In genomic region chr9:93952784-93953491, GRCh38 we compare ENCODE assay signal across 8 cellular contexts. TPM values are rescaled to one million over a fixed set of nuclear protein-coding genes. Genes with fewer than 3 reads are reported as not detected.
DNase-seq lines count a peak whose midpoint lies in the region; ATAC-seq and TF ChIP-seq lines count a peak whose summit lies in the region.

No MANE protein-coding gene starts in this region.

- H3K27ac Mint-ChIP-seq in activated T-helper 2 cell treated with anti-CD3 and anti-CD28 coated beads, Interferon-gamma antibody, Interleukin-2, Interleukin-4, amounts not matched to agents 10 μg/mL and 5 μg/mL and 100 μg/mL, durations not matched to agents 14 hours and 24 hours and 36 hours, result peak overlapping the region; percentile 20
- no peak overlapping the region for H3K27ac Mint-ChIP-seq in type B pancreatic cell

- H4K5ac ChIP-seq in mesendoderm (ENCODE audit: low read length), result no peak overlapping the region

- ATAC-seq in GM18517 (IDR thresholded peaks at IDR 0.05; ENCODE audit: unreplicated experiment) (no peak), HG03439 (IDR thresholded peaks at IDR 0.05; ENCODE audit: unreplicated experiment) (no peak), GM21381 (IDR thresholded peaks at IDR 0.05; ENCODE audit: unreplicated experiment) (no peak)

- WGBS in mesendoderm (ENCODE audit: extremely low coverage, insufficient coverage, low lambda C conversion rate), result no CpG with 5 or more reads among the region's 54 CpGs

- no peak overlapping the region for H3K27ac ChIP-seq in mesendoderm (ENCODE audit: low read depth, low read length)

- H3K4me1 Mint-ChIP-seq in activated T-helper 2 cell treated with anti-CD3 and anti-CD28 coated beads, Interferon-gamma antibody, Interleukin-2, Interleukin-4, amounts not matched to agents 10 μg/mL and 5 μg/mL and 100 μg/mL, durations not matched to agents 14 hours and 24 hours and 36 hours (ENCODE audit: low read depth), result peaks cover 26% of the 10 kb centered on the region
- H3K4me1 Mint-ChIP-seq in type B pancreatic cell (ENCODE audit: unreplicated experiment), result peaks cover 24% of the 10 kb centered on the region

- no peak overlapping the region for H2AK5ac ChIP-seq in mesendoderm (ENCODE audit: low read length)

- H3K4me3 Mint-ChIP-seq in activated T-helper 2 cell treated with anti-CD3 and anti-CD28 coated beads, Interferon-gamma antibody, Interleukin-2, Interleukin-4, amounts not matched to agents 10 μg/mL and 5 μg/mL and 100 μg/mL, durations not matched to agents 14 hours and 24 hours and 36 hours (ENCODE audit: low read depth), result no peak overlapping the region
- peak overlapping the region; percentile 85 for H3K4me3 Mint-ChIP-seq in type B pancreatic cell

- peak; percentile 50 for TF ChIP-seq CTCF in type B pancreatic cell (conservative IDR thresholded peaks at IDR 0.05)

- H3K27me3 Mint-ChIP-seq in activated T-helper 2 cell treated with anti-CD3 and anti-CD28 coated beads, Interferon-gamma antibody, Interleukin-2, Interleukin-4, amounts not matched to agents 10 μg/mL and 5 μg/mL and 100 μg/mL, durations not matched to agents 14 hours and 24 hours and 36 hours (ENCODE audit: low read depth), result peaks cover 69% of the 10 kb centered on the region
- H3K27me3 Mint-ChIP-seq in type B pancreatic cell, result peaks cover 85% of the 10 kb centered on the region

- no peak overlapping the region for H3K4me2 ChIP-seq in mesendoderm (ENCODE audit: low read length)

- peaks cover 10% of the 10 kb centered on the region for H3K36me3 Mint-ChIP-seq in activated T-helper 2 cell treated with anti-CD3 and anti-CD28 coated beads, Interferon-gamma antibody, Interleukin-2, Interleukin-4, amounts not matched to agents 10 μg/mL and 5 μg/mL and 100 μg/mL, durations not matched to agents 14 hours and 24 hours and 36 hours (ENCODE audit: low read depth)
- H3K36me3 Mint-ChIP-seq in type B pancreatic cell, result peaks cover 10% of the 10 kb centered on the region

- H4K8ac ChIP-seq in mesendoderm (ENCODE audit: low read depth, low read length), result no peak overlapping the region

- no peak overlapping the region for H2BK120ac ChIP-seq in mesendoderm (ENCODE audit: low read depth, low read length)

- H3K79me2 ChIP-seq in mesendoderm (ENCODE audit: control insufficient read depth, insufficient read depth, low read length), result no peaks in the 10 kb centered on the region

- H3K23ac ChIP-seq in mesendoderm (ENCODE audit: low read length), result peak overlapping the region; percentile 96

- intact Hi-C loops in activated T-helper 2 cell treated with anti-CD3 and anti-CD28 coated beads, Interferon-gamma antibody, Interleukin-2, Interleukin-4, amounts not matched to agents 10 μg/mL and 5 μg/mL and 100 μg/mL, durations not matched to agents 14 hours and 24 hours and 36 hours (cut with micrococcal nuclease), result no loop called here

- H2BK5ac ChIP-seq in mesendoderm (ENCODE audit: low read length), result no peak overlapping the region

- H3K4me1 ChIP-seq in mesendoderm (ENCODE audit: control insufficient read depth, low read depth, low read length), result peaks cover 14% of the 10 kb centered on the region

- H2BK15ac ChIP-seq in mesendoderm (replicated peaks; ENCODE audit: low read depth), result no peak overlapping the region

- H3K36me3 ChIP-seq in mesendoderm (ENCODE audit: control insufficient read depth, insufficient read depth, low read length), result no peaks in the 10 kb centered on the region

- H3K4ac ChIP-seq in mesendoderm (ENCODE audit: low read depth, low read length), result no peak overlapping the region

- no peak overlapping the region for H3K18ac ChIP-seq in mesendoderm (ENCODE audit: low read length)

- H3K9ac ChIP-seq in mesendoderm (ENCODE audit: low read length), result no peak overlapping the region

- peak; percentile 23 for DNase-seq in stimulated activated CD4-positive, alpha-beta T cell treated with anti-CD3 and anti-CD28 coated beads, Interleukin-4, amount 100 ng/mL, for 1 hour
- no peak for DNase-seq in stimulated activated CD4-positive, alpha-beta T cell treated with anti-CD3 and anti-CD28 coated beads, Interleukin-12 subunit alpha, Interleukin-12 subunit beta, amount 100 ng/mL, for 4 hours
- no peak for DNase-seq in activated T-helper 2 cell treated with anti-CD3 and anti-CD28 coated beads, Interferon-gamma antibody, Interleukin-2, Interleukin-4, amounts not matched to agents 10 μg/mL and 5 μg/mL and 100 μg/mL, durations not matched to agents 14 hours and 24 hours and 36 hours (ENCODE audit: low spot score)
- DNase-seq in mesendoderm, result peak; percentile 55
- DNase-seq in type B pancreatic cell (ENCODE audit: extremely low spot score, unreplicated experiment), result no peak

- peaks cover 8% of the 10 kb centered on the region for H3K9me3 Mint-ChIP-seq in activated T-helper 2 cell treated with anti-CD3 and anti-CD28 coated beads, Interferon-gamma antibody, Interleukin-2, Interleukin-4, amounts not matched to agents 10 μg/mL and 5 μg/mL and 100 μg/mL, durations not matched to agents 14 hours and 24 hours and 36 hours
- H3K9me3 Mint-ChIP-seq in type B pancreatic cell, result peaks cover 4% of the 10 kb centered on the region

- H3K4me3 ChIP-seq in mesendoderm (ENCODE audit: low read length), result no peak overlapping the region

- peaks cover 57% of the 10 kb centered on the region for H3K27me3 ChIP-seq in mesendoderm (ENCODE audit: insufficient read depth, low read length, poor library complexity)

- H3K79me1 ChIP-seq in mesendoderm (ENCODE audit: low read length), result no peaks in the 10 kb centered on the region

- peak overlapping the region; percentile 22 for H3K56ac ChIP-seq in mesendoderm (ENCODE audit: low read length)

RNA-seq across cellular contexts. Expression of gene BARX1, which starts 2.2 kb away (rescaled TPM):
- total RNA-seq in activated T-helper 2 cell treated with anti-CD3 and anti-CD28 coated beads, Interferon-gamma antibody, Interleukin-2, Interleukin-4, amounts not matched to agents 10 μg/mL and 5 μg/mL and 100 μg/mL, durations not matched to agents 14 hours and 24 hours and 36 hours, result 0.52 and 0.83 TPM in 2 replicates
- 4.1 TPM for polyA plus RNA-seq in mesendoderm (2013, experiment 1 of 2)
- 3.7 TPM for polyA plus RNA-seq in mesendoderm (2013, experiment 2 of 2)
- 0.71 and 11.8 TPM in 2 replicates for total RNA-seq in type B pancreatic cell (ENCODE audit: low replicate concordance)

Comparison
In these comparisons a context has a peak if more than half of its experiments do, and no peak if none do; other contexts are left out.
1. DNase-seq: peak in stimulated activated CD4-positive, alpha-beta T cell treated with anti-CD3 and anti-CD28 coated beads, Interleukin-4, amount 100 ng/mL, for 1 hour (single experiment) and mesendoderm (single experiment); none in stimulated activated CD4-positive, alpha-beta T cell treated with anti-CD3 and anti-CD28 coated beads, Interleukin-12 subunit alpha, Interleukin-12 subunit beta, amount 100 ng/mL, for 4 hours (single experiment), activated T-helper 2 cell treated with anti-CD3 and anti-CD28 coated beads, Interferon-gamma antibody, Interleukin-2, Interleukin-4, amounts not matched to agents 10 μg/mL and 5 μg/mL and 100 μg/mL, durations not matched to agents 14 hours and 24 hours and 36 hours (single experiment) and type B pancreatic cell (single experiment).